Comparison of ENCODE assay signal across 8 cellular contexts in the genomic region with DNA sequence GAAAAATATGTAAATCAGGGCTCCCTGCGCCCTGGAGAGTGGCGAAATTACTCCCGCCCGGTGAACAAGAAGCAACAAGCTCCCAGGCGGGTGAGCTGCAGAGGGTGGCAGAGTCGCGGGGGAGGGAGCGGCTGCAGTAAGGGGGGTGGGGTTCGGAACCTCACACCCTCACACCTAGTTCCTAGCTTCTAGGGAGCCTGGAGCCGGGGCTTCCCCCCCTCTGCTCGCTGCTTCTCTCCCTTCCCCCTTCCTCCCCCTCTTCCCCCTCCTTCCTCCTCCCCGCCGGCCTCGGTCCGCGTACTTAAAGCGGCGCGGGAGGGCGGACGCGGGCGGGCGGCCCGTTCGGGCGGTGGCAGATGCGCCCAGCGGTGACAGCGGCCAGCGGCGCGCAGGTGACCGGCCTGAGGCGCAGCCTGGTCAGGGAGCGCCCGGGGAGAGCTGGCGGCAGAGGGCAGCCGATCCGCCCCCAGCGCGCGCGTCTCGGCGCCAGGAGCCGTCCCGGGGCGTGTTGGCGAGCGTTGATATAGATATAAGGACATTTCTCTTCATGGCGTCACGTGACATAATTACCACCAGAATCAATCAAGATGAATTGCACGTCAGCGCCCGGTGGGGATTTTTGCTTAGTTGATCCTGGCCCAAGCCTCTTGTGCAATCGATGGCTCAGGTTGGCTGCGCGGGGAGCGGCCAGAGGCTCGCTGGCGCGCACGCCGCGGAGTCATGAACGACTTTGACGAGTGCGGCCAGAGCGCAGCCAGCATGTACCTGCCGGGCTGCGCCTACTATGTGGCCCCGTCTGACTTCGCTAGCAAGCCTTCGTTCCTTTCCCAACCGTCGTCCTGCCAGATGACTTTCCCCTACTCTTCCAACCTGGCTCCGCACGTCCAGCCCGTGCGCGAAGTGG. TPM values are rescaled to one million over a fixed set of nuclear protein-coding genes. Genes with fewer than 3 reads are reported as not detected.
DNase-seq lines count a peak whose midpoint lies in the region; ATAC-seq and TF ChIP-seq lines count a peak whose summit lies in the region.

Gene HOXD11, plus strand, starts transcription at position 645 of the 904 bp plus-strand sequence. Its CDS starts 76 bp downstream, at position 721.

- ATAC-seq in T-cell (replicated peaks in 1 of 4) (peak in 2 of 4 experiments; percentile 23 to 50), GM21390 (IDR thresholded peaks at IDR 0.05; ENCODE audit: unreplicated experiment) (no peak)
- ATAC-seq in stimulated activated naive CD8-positive, alpha-beta T cell treated with anti-CD3 and anti-CD28 coated beads, Interleukin-15, Interleukin-2, amounts not matched to agents 100 U/mL and 50 U/mL, for 24 hours, result peak; percentile 27

- H3K9me3 Mint-ChIP-seq in CD14-positive monocyte (peaks cover 0 to 43% (median 25%) of the 10 kb centered on the region in 7 donors), T-cell (no peaks in the 10 kb centered on the region)

- POLR2A ChIA-PET in T-cell (lab: Charles Lee), result no interaction called here

- CTCF ChIA-PET in T-cell (lab: Charles Lee), result interaction anchor here in 1 of 2 donors (0.7 kb wide), 1 partner anchor 464 kb away, joined by 3 read pairs; no protein-coding TSS in a partner anchor

- intact Hi-C loops in CD14-positive monocyte (cut with micrococcal nuclease), result no loop called here

- H3K36me3 Mint-ChIP-seq in CD14-positive monocyte (peaks cover 3 to 16% of the 10 kb centered on the region in 2 donors), T-cell (no peaks in the 10 kb centered on the region)

- no peak for TF ChIP-seq CTCF in CD14-positive monocyte (IDR thresholded peaks at IDR 0.05)

- no peak for DNase-seq in CD14-positive monocyte (ENCODE audit: low spot score)
- DNase-seq in HuH-7 (ENCODE audit: low spot score), result peak; percentile 74
- DNase-seq in T-cell, result no peak
- no peak for DNase-seq in stimulated activated naive CD8-positive, alpha-beta T cell treated with anti-CD3 and anti-CD28 coated beads, Interleukin-15, Interleukin-2, amounts not matched to agents 100 U/mL and 50 U/mL, for 24 hours
- DNase-seq in activated CD4-positive, CD25-positive, alpha-beta regulatory T cell (lab: John Stamatoyannopoulos, UW), result no peak
- DNase-seq in NAMALWA (ENCODE audit: low spot score), result no peak

- H3K27ac Mint-ChIP-seq in CD14-positive monocyte, result no peak within 1 kb of the TSS
- peak within 1 kb of the TSS in 1 of 2 donors; percentile 57 for H3K27ac Mint-ChIP-seq in T-cell

- H3K4me3 Mint-ChIP-seq in CD14-positive monocyte (peak within 1 kb of the TSS; percentile 54 to 87), T-cell (peak within 1 kb of the TSS; percentile 26 to 68 (median 60))

- H3K27me3 Mint-ChIP-seq in CD14-positive monocyte (ENCODE audit: low read depth in 3 of 3), result peaks cover 89 to 98% (median 91%) of the 10 kb centered on the region in 3 donors
- peaks cover 70 to 82% of the 10 kb centered on the region in 2 donors for H3K27me3 Mint-ChIP-seq in T-cell

- H3K4me1 Mint-ChIP-seq in CD14-positive monocyte, result peaks cover 28% of the 10 kb centered on the region
- H3K4me1 Mint-ChIP-seq in T-cell, result peaks cover 30 to 39% (median 34%) of the 10 kb centered on the region in 3 donors

- H3K4me3 ChIP-seq in iPS-11a (ENCODE audit: low read depth, low read length), result peak within 1 kb of the TSS; percentile 1

RNA-seq across cellular contexts. Expression of gene HOXD11, which starts in this region (rescaled TPM):
- polyA plus RNA-seq in CD14-positive monocyte, result not detected
- not detected for total RNA-seq in T-cell
